8 cellular contexts compared by ENCODE assay signal in genomic region chr6:165662671-165663282, GRCh38. TPM values are rescaled to one million over a fixed set of nuclear protein-coding genes. Genes with fewer than 3 reads are reported as not detected.
DNase-seq lines count a peak whose midpoint lies in the region; ATAC-seq and TF ChIP-seq lines count a peak whose summit lies in the region.

TSS of gene PDE10A (minus strand) at chr6:165663241. CDS start at chr6:165662811, 430 bp downstream.

- POLR2A ChIA-PET in AG04449 (lab: Yijun Ruan, JAX), result no interaction called here

- TF ChIP-seq CTCF in AG04449 (IDR thresholded peaks at IDR 0.05; ENCODE audit: insufficient read depth, low read length, missing control alignments), result no peak
- peak; percentile 44 for TF ChIP-seq CTCF in type B pancreatic cell (conservative IDR thresholded peaks at IDR 0.05)

- H3K4me3 ChIP-seq in AG04449 (ENCODE audit: low read depth, low read length), result peak within 1 kb of the TSS; percentile 20
- peak within 1 kb of the TSS; percentile 46 to 53 for H3K4me3 ChIP-seq in duodenal mucosa (ENCODE audit: low read depth in 1 of 2, low read length in 2 of 2)

- H3K27me3 ChIP-seq in duodenal mucosa (ENCODE audit: control insufficient read depth in 1 of 2, insufficient read depth in 2 of 2, low read length in 2 of 2), result peaks cover 34 to 36% of the 10 kb centered on the region in 2 donors

- no peaks in the 10 kb centered on the region for H3K4me1 Mint-ChIP-seq in memory B cell
- peaks cover 36% of the 10 kb centered on the region for H3K4me1 Mint-ChIP-seq in type B pancreatic cell (ENCODE audit: unreplicated experiment)

- no peak for TF ChIP-seq EP300 in Ishikawa (IDR thresholded peaks at IDR 0.05; ENCODE audit: borderline replicate concordance)

- no peak within 1 kb of the TSS for H3K27ac ChIP-seq in duodenal mucosa (ENCODE audit: low read depth, low read length)

- H3K4me1 ChIP-seq in duodenal mucosa (ENCODE audit: control insufficient read depth in 1 of 2, insufficient read depth in 2 of 2, low read length in 2 of 2), result peaks cover 18 to 25% of the 10 kb centered on the region in 2 donors

- H3K9me3 ChIP-seq in duodenal mucosa (ENCODE audit: control insufficient read depth in 1 of 2, low read length in 2 of 2), result no peaks in the 10 kb centered on the region

- H3K27me3 Mint-ChIP-seq in memory B cell (peaks cover 24% of the 10 kb centered on the region), type B pancreatic cell (peaks cover 63% of the 10 kb centered on the region)

- DNase-seq in AG04449 (ENCODE audit: low read depth, low spot score), result no peak
- no peak for DNase-seq in memory B cell (ENCODE audit: low spot score in 2 of 2)
- DNase-seq in type B pancreatic cell (ENCODE audit: extremely low spot score, unreplicated experiment), result peak; percentile 79
- DNase-seq in stimulated activated CD4-positive, alpha-beta T cell treated with anti-CD3 and anti-CD28 coated beads, Interleukin-12 subunit alpha, Interleukin-12 subunit beta, amount 100 ng/mL, for 4 hours, result no peak

- H3K27ac Mint-ChIP-seq in memory B cell (no peak within 1 kb of the TSS), type B pancreatic cell (peak within 1 kb of the TSS; percentile 70)

- TF ChIP-seq RAD21 in Ishikawa (IDR thresholded peaks at IDR 0.05; ENCODE audit: low read depth), result no peak

- ATAC-seq in memory B cell (ENCODE audit: low read depth) (no peak), HG02938 (IDR thresholded peaks at IDR 0.05; ENCODE audit: unreplicated experiment) (no peak), HG03342 (IDR thresholded peaks at IDR 0.05; ENCODE audit: unreplicated experiment) (no peak)

- H3K36me3 Mint-ChIP-seq in memory B cell (no peaks in the 10 kb centered on the region), type B pancreatic cell (no peaks in the 10 kb centered on the region)

- H3K36me3 ChIP-seq in duodenal mucosa (ENCODE audit: control insufficient read depth in 1 of 2, insufficient read depth in 2 of 2, low read length in 2 of 2), result no peaks in the 10 kb centered on the region

- H3K4me3 Mint-ChIP-seq in memory B cell (peak within 1 kb of the TSS; percentile 21), type B pancreatic cell (peak within 1 kb of the TSS; percentile 91)

- no peak within 1 kb of the TSS for H3K9ac ChIP-seq in duodenal mucosa (ENCODE audit: low read depth in 1 of 2, low read length in 2 of 2)

- CTCF ChIA-PET in AG04449 (lab: Yijun Ruan, JAX), result no interaction called here

- H3K9me3 Mint-ChIP-seq in memory B cell, result no peaks in the 10 kb centered on the region
- H3K9me3 Mint-ChIP-seq in type B pancreatic cell, result no peaks in the 10 kb centered on the region

TF ChIP-seq in Ishikawa, 13 proteins besides CTCF, POLR2A, EP300 and RAD21:
- TF ChIP-seq CREB1 (IDR thresholded peaks at IDR 0.05; ENCODE audit: low read depth) (no peak), ZBTB7A (IDR thresholded peaks at IDR 0.05; ENCODE audit: low read depth) (peak; percentile 66; the same call in 1 of the 2 replicates)

RNA-seq across cellular contexts. Expression of gene PDE10A, which starts in this region (rescaled TPM):
- total RNA-seq in type B pancreatic cell (ENCODE audit: low replicate concordance), result 6.6 and 10.8 TPM in 2 replicates
